In genomic region chr11:35234836-35235235, GRCh38 we compare ENCODE assay signal across 21 cellular contexts.
A peak's percentile ranks its signal among the peaks of the same experiment; 100 is the strongest.
DNase-seq lines count a peak whose midpoint lies in the region; ATAC-seq and TF ChIP-seq lines count a peak whose summit lies in the region.
"Had no signal": no experiment of that assay in that cellular context is flagged by ENCODE, and none has a peak within 500 bp of the region (broad histone marks: within the 10 kb centered on the region; RNA-seq: fewer than 3 reads in every experiment).

No MANE protein-coding gene starts in this region.

- TF ChIP-seq CTCF in DND-41 (IDR thresholded peaks at IDR 0.05; ENCODE audit: borderline replicate concordance, extremely low read depth, low read length, poor library complexity, severe bottlenecking), result peak; percentile 3
- TF ChIP-seq CTCF in WTC11 (IDR thresholded peaks at IDR 0.05), result no peak
- TF ChIP-seq CTCF in fibroblast of the aortic adventitia (IDR thresholded peaks at IDR 0.05; ENCODE audit: insufficient read depth, low read length), result no peak

- POLR2A ChIA-PET in WTC11 (lab: Charles Lee), result no interaction called here

- no peak for DNase-seq in CD4-positive, CD25-positive, alpha-beta regulatory T cell
- DNase-seq in DND-41 (no peak), WTC11 (ENCODE audit: low spot score) (no peak), fibroblast of the aortic adventitia (ENCODE audit: low read depth) (peak; percentile 23), HuH-7.5 (ENCODE audit: low spot score) (no peak), cardiac septum (ENCODE audit: low spot score) (no peak)
- DNase-seq in activated CD4-positive, alpha-beta T cell treated with anti-CD3 and anti-CD28 coated beads, Interleukin-2, amount 50 U/mL, for 4 hours, result no peak
- DNase-seq: activated T-cell treated with anti-CD3 and anti-CD28 coated beads, Interleukin-2, amount 50 U/mL, for 48 hours; C1 segment of cervical spinal cord; colonic mucosa; DMS53; KBM-7; naive B cell; NCI-H146; NCI-H2171 treated with DMSO at 0.1 percent for 48 hours; NCI-H526; posterior cingulate gyrus; sigmoid colon had no signal

- peaks cover 0 to 8% of the 10 kb centered on the region in 2 experiments for H3K9me3 ChIP-seq in CD4-positive, CD25-positive, alpha-beta regulatory T cell (ENCODE audit: control insufficient read depth in 2 of 2, low read length in 2 of 2)
- no peaks in the 10 kb centered on the region for H3K9me3 ChIP-seq in DND-41 (ENCODE audit: insufficient read depth, low read length, severe bottlenecking)
- H3K9me3 ChIP-seq: colonic mucosa, sigmoid colon, suprapubic skin had no signal

- H3K27me3 Mint-ChIP-seq in CD4-positive, CD25-positive, alpha-beta regulatory T cell, result no peaks in the 10 kb centered on the region
- no peaks in the 10 kb centered on the region; the same call in 1 of the 2 replicates for H3K27me3 Mint-ChIP-seq in WTC11 (ENCODE audit: low read depth)
- H3K27me3 Mint-ChIP-seq: naive B cell had no signal

- H3K27me3 ChIP-seq in CD4-positive, CD25-positive, alpha-beta regulatory T cell (ENCODE audit: control insufficient read depth, insufficient read depth, low read length), result no peaks in the 10 kb centered on the region
- H3K27me3 ChIP-seq in DND-41 (ENCODE audit: insufficient read depth, low read length, poor library complexity), result no peaks in the 10 kb centered on the region
- H3K27me3 ChIP-seq: colonic mucosa, sigmoid colon, suprapubic skin had no signal

- H2AFZ ChIP-seq in DND-41 (ENCODE audit: low read depth, low read length), result no peak overlapping the region

- no peak overlapping the region for H3K4me2 ChIP-seq in DND-41 (ENCODE audit: insufficient read depth, low read length)

- no peaks in the 10 kb centered on the region for H4K20me1 ChIP-seq in DND-41 (ENCODE audit: insufficient read depth, low read length)

- peaks cover 23% of the 10 kb centered on the region for H3K36me3 ChIP-seq in CD4-positive, CD25-positive, alpha-beta regulatory T cell (ENCODE audit: control insufficient read depth, insufficient read depth, low read length)
- peaks cover 14% of the 10 kb centered on the region; the same call in 1 of the 2 replicates for H3K36me3 ChIP-seq in DND-41 (ENCODE audit: insufficient read depth, low read length)
- H3K36me3 ChIP-seq: colonic mucosa had no signal

- H3K4me3 ChIP-seq in CD4-positive, CD25-positive, alpha-beta regulatory T cell (ENCODE audit: low read depth, low read length), result no peak overlapping the region
- H3K4me3 ChIP-seq in DND-41 (ENCODE audit: low read depth in 1 of 2, low read length in 2 of 2), result no peak overlapping the region
- no peak overlapping the region for H3K4me3 ChIP-seq in fibroblast of the aortic adventitia (ENCODE audit: low read depth, low read length)
- H3K4me3 ChIP-seq: colonic mucosa, GM12878, sigmoid colon, suprapubic skin had no signal

- H3K79me2 ChIP-seq in DND-41 (ENCODE audit: insufficient read depth, low read length), result no peaks in the 10 kb centered on the region

- CTCF ChIA-PET in WTC11 (lab: Charles Lee), result no interaction called here

- peak overlapping the region in 2 of 3 donors; percentile 22 to 27 for H3K27ac Mint-ChIP-seq in CD4-positive, CD25-positive, alpha-beta regulatory T cell
- H3K27ac Mint-ChIP-seq in WTC11, result no peak overlapping the region

- peaks cover 26% of the 10 kb centered on the region for H3K4me1 ChIP-seq in CD4-positive, CD25-positive, alpha-beta regulatory T cell (ENCODE audit: control insufficient read depth, insufficient read depth, low read length, poor library complexity, severe bottlenecking)
- peaks cover 30% of the 10 kb centered on the region for H3K4me1 ChIP-seq in DND-41 (ENCODE audit: insufficient read depth, low read length)
- H3K4me1 ChIP-seq: colonic mucosa had no signal

- H3K4me1 Mint-ChIP-seq in CD4-positive, CD25-positive, alpha-beta regulatory T cell, result peaks cover 38 to 60% (median 53%) of the 10 kb centered on the region in 4 donors
- H3K4me1 Mint-ChIP-seq in WTC11, result peaks cover 16% of the 10 kb centered on the region

- intact Hi-C loops in cardiac septum (cut with DNase I), result loop anchor here (5.0 to 10.0 kb wide), 3 partner anchors 150 to 308 kb away; no protein-coding TSS in a partner anchor

- peaks cover 31% of the 10 kb centered on the region for H3K36me3 Mint-ChIP-seq in CD4-positive, CD25-positive, alpha-beta regulatory T cell
- H3K36me3 Mint-ChIP-seq in WTC11, result peaks cover 4% of the 10 kb centered on the region; the same call in 1 of the 2 replicates

- ATAC-seq in CD4-positive, CD25-positive, alpha-beta regulatory T cell (ENCODE audit: low read depth in 2 of 2), result no peak
- no peak for ATAC-seq in DND-41 (ENCODE audit: insufficient read depth, low read depth)
- no peak for ATAC-seq in WTC11
- no peak for ATAC-seq in GM19395 (IDR thresholded peaks at IDR 0.05; ENCODE audit: unreplicated experiment)
- ATAC-seq: GM12878 had no signal

- H3K9ac ChIP-seq in DND-41 (ENCODE audit: low read depth, low read length), result no peak overlapping the region

- no peak overlapping the region for H3K27ac ChIP-seq in CD4-positive, CD25-positive, alpha-beta regulatory T cell (ENCODE audit: insufficient read depth, low read length, poor library complexity, severe bottlenecking)
- no peak overlapping the region; the same call in 1 of the 2 replicates for H3K27ac ChIP-seq in DND-41 (ENCODE audit: low read length)
- H3K27ac ChIP-seq: colonic mucosa, sigmoid colon, suprapubic skin had no signal

- peaks cover 0 to 21% (median 9%) of the 10 kb centered on the region in 7 donors for H3K9me3 Mint-ChIP-seq in CD4-positive, CD25-positive, alpha-beta regulatory T cell
- peaks cover 16% of the 10 kb centered on the region for H3K9me3 Mint-ChIP-seq in WTC11

- peak overlapping the region in 2 of 4 donors; percentile 10 to 12 for H3K4me3 Mint-ChIP-seq in CD4-positive, CD25-positive, alpha-beta regulatory T cell
- H3K4me3 Mint-ChIP-seq in WTC11, result no peak overlapping the region
- H3K4me3 Mint-ChIP-seq: naive B cell had no signal

TF ChIP-seq in WTC11, 78 proteins besides CTCF, POLR2A, EP300 and RAD21:
- TF ChIP-seq CREB1 (CRISPR knock-in tag; IDR thresholded peaks at IDR 0.05) (no peak), MAX (CRISPR knock-in tag; IDR thresholded peaks at IDR 0.05) (0 out of 2 replicates have a peak, but pooled peaks have one; percentile 20), ATF3 (CRISPR knock-in tag; conservative IDR thresholded peaks at IDR 0.05) (no peak), SMAD4 (CRISPR knock-in tag; IDR thresholded peaks at IDR 0.05) (no peak), ZNF423 (CRISPR knock-in tag; IDR thresholded peaks at IDR 0.05) (no peak), NR2C2 (CRISPR knock-in tag; IDR thresholded peaks at IDR 0.05) (no peak)
TF ChIP-seq in WTC11: peak in this region for 1.
